ENCODE assay signal across 29 cellular contexts in the genomic region with DNA sequence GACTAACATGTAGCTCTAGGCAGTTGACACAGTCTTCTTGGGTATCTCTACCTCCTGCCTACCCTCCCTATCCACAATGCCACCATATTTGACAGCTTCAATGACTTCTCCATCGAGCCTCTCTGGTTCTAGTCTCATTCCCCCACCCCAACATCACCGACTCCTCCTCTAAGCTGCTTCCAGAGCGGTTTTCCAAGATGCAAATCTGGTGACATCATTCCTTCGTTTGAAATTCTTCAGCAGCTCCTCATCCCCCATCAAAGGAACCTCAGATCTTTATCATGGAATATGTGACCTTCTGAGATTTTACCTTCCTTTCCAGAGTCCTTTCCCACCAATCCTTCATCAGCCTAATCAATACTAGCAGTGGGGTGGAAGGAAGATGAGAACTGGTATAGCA.
A peak's percentile ranks its signal among the peaks of the same experiment; 100 is the strongest.
DNase-seq lines count a peak whose midpoint lies in the region; ATAC-seq and FAIRE-seq lines count a peak whose summit lies in the region.
"Had no signal": no experiment of that assay in that cellular context is flagged by ENCODE, and none has a peak within 500 bp of the region (broad histone marks: within the 10 kb centered on the region; RNA-seq: fewer than 3 reads in every experiment).

No MANE protein-coding gene starts in this region.

- peaks cover 30% of the 10 kb centered on the region for H3K4me1 Mint-ChIP-seq in activated naive CD4-positive, alpha-beta T cell treated with anti-CD3 and anti-CD28 coated beads, Interleukin-2, amount 50 U/mL, for 24 hours
- H3K4me1 Mint-ChIP-seq: central memory CD8-positive, alpha-beta T cell had no signal

- H3K36me3 Mint-ChIP-seq in activated naive CD4-positive, alpha-beta T cell treated with anti-CD3 and anti-CD28 coated beads, Interleukin-2, amount 50 U/mL, for 24 hours = no peaks in the 10 kb centered on the region
- H3K36me3 Mint-ChIP-seq: activated naive CD8-positive, alpha-beta T cell treated with anti-CD3 and anti-CD28 coated beads for 36 hours; naive thymus-derived CD4-positive, alpha-beta T cell; stimulated activated memory B cell treated with anti-CD40 and anti-IgM and Interleukin-4, amounts not matched to agents 10 μg/mL and 1 μg/mL and 100 μg/mL, for 72 hours had no signal

- no peak for FAIRE-seq in RCC 7860 (lab: Jason Lieb, UNC)
- FAIRE-seq: H54, keratinocyte had no signal

- H3K4me3 Mint-ChIP-seq in activated naive CD4-positive, alpha-beta T cell treated with anti-CD3 and anti-CD28 coated beads, Interleukin-2, amount 50 U/mL, for 24 hours = no peak overlapping the region
- H3K4me3 Mint-ChIP-seq: activated CD4-positive, alpha-beta T cell treated with anti-CD3 and anti-CD28 coated beads for 36 hours; activated CD8-positive, alpha-beta T cell treated with anti-CD3 and anti-CD28 coated beads, Interleukin-2, amount 10 ng/mL, durations not matched to agents 7 days and 5 days; activated naive CD8-positive, alpha-beta T cell treated with anti-CD3 and anti-CD28 coated beads for 36 hours; central memory CD8-positive, alpha-beta T cell; naive thymus-derived CD4-positive, alpha-beta T cell; stimulated activated memory B cell treated with anti-CD40 and anti-IgM and Interleukin-4, amounts not matched to agents 10 μg/mL and 1 μg/mL and 100 μg/mL, for 72 hours had no signal

- no peaks in the 10 kb centered on the region for H3K27me3 Mint-ChIP-seq in activated naive CD4-positive, alpha-beta T cell treated with anti-CD3 and anti-CD28 coated beads, Interleukin-2, amount 50 U/mL, for 24 hours
- H3K27me3 Mint-ChIP-seq: activated naive CD8-positive, alpha-beta T cell treated with anti-CD3 and anti-CD28 coated beads for 36 hours had no signal

- DNase-seq in activated naive CD4-positive, alpha-beta T cell treated with anti-CD3 and anti-CD28 coated beads, Interleukin-2, amount 50 U/mL, for 16 hours = no peak
- peak; percentile 35 for DNase-seq in RCC 7860 (ENCODE audit: low spot score)
- peak; percentile 77 for DNase-seq in islet precursor cell
- no peak for DNase-seq in amygdala (lab: John Stamatoyannopoulos, UW)
- DNase-seq: 8988T; activated CD4-positive, alpha-beta T cell treated with anti-CD3 and anti-CD28 coated beads for 36 hours; activated CD8-positive, alpha-beta T cell treated with anti-CD3 and anti-CD28 coated beads, Interleukin-2, amount 10 ng/mL, durations not matched to agents 7 days and 5 days; activated naive CD8-positive, alpha-beta T cell treated with anti-CD3 and anti-CD28 coated beads for 36 hours; activated T-cell treated with anti-CD3 and anti-CD28 coated beads for 4 hours; DMS79 treated with DMSO at 0.1 percent for 48 hours; erythroblast; left ventricle myocardium superior; MV-4-11; naive thymus-derived CD4-positive, alpha-beta T cell; NCI-H146; NCI-H2107; NCI-H345; NCI-H69; SHP77; substantia nigra; trophoblast cell had no signal

- H3K9me3 Mint-ChIP-seq in activated naive CD4-positive, alpha-beta T cell treated with anti-CD3 and anti-CD28 coated beads, Interleukin-2, amount 50 U/mL, for 24 hours = no peaks in the 10 kb centered on the region
- H3K9me3 Mint-ChIP-seq: activated naive CD8-positive, alpha-beta T cell treated with anti-CD3 and anti-CD28 coated beads for 36 hours; central memory CD8-positive, alpha-beta T cell; stimulated activated memory B cell treated with anti-CD40 and anti-IgM and Interleukin-4, amounts not matched to agents 10 μg/mL and 1 μg/mL and 100 μg/mL, for 72 hours had no signal

- ATAC-seq in GM19023 (IDR thresholded peaks at IDR 0.05; ENCODE audit: unreplicated experiment) = no peak
- no peak for ATAC-seq in GM18511 (IDR thresholded peaks at IDR 0.05; ENCODE audit: unreplicated experiment)
- ATAC-seq in HG03439 (IDR thresholded peaks at IDR 0.05; ENCODE audit: unreplicated experiment) = no peak
- ATAC-seq: activated CD4-positive, alpha-beta T cell treated with anti-CD3 and anti-CD28 coated beads for 36 hours; activated CD8-positive, alpha-beta T cell treated with anti-CD3 and anti-CD28 coated beads, Interleukin-2, amount 10 ng/mL, durations not matched to agents 7 days and 5 days; left ventricle myocardium superior; naive thymus-derived CD4-positive, alpha-beta T cell; stimulated activated memory B cell treated with anti-CD40 and anti-IgM and Interleukin-4, amounts not matched to agents 10 μg/mL and 1 μg/mL and 100 μg/mL, for 72 hours had no signal

- peak overlapping the region; percentile 52 for H3K27ac Mint-ChIP-seq in activated naive CD4-positive, alpha-beta T cell treated with anti-CD3 and anti-CD28 coated beads, Interleukin-2, amount 50 U/mL, for 24 hours
- H3K27ac Mint-ChIP-seq: activated CD4-positive, alpha-beta T cell treated with anti-CD3 and anti-CD28 coated beads for 36 hours; activated CD8-positive, alpha-beta T cell treated with anti-CD3 and anti-CD28 coated beads, Interleukin-2, amount 10 ng/mL, durations not matched to agents 7 days and 5 days; activated naive CD8-positive, alpha-beta T cell treated with anti-CD3 and anti-CD28 coated beads for 36 hours; stimulated activated memory B cell treated with anti-CD40 and anti-IgM and Interleukin-4, amounts not matched to agents 10 μg/mL and 1 μg/mL and 100 μg/mL, for 72 hours had no signal

Comparison
In these comparisons a context has a peak if more than half of its experiments do, and no peak if none do; other contexts are left out.
1. DNase-seq: peak in RCC 7860 (single experiment) and islet precursor cell (single experiment); none in activated naive CD4-positive, alpha-beta T cell treated with anti-CD3 and anti-CD28 coated beads, Interleukin-2, amount 50 U/mL, for 16 hours (single experiment) and amygdala (0 of 56).